ENCODE assay signal across 13 cellular contexts in the genomic region with DNA sequence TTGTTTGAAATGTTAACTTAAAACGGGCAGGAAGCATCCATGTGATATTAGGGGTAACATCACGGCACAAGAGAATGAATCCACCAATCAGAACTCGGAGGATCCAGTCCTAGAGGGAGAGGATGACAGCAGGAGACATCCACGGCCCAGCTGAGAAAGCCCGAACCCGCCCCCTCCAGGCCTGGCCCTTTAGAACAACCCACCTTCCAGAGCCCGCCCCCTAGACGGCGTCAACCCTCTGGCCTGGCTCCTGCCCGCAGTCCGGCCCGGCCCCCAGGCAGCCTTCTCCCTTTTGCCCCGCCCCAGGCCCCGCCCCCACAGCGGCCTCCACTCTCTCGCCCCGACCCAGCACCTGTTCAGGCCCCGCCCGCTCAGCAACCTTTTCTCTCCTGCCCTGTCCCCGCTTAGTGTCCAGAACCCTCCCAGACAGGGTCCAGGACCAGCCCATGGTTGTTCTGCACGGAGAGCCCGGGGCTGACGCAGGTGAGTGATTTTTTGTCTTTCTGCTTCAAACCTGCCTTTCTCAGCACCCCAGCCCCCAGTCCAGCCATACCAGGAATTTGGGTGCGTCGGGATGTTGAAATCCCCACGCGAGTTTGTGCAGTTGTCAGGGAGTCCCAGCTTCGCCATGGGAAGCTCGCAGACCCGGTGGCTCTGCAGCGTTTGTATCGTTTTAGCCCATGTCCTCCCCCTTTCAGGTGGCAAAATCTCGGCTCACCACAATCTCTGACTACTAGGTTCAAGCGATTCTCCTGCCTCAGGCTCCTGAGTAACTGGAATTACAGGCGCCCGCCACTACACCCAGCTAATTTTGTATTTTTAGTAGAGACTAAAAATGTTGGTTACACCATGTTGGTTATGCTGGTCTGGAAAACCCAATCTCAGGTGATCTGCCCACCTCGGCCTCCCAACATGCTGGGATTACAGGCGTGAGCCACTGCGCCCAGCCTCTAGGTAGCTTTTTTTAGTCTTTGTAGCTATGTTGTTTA. TPM values are rescaled to one million over a fixed set of nuclear protein-coding genes. Genes with fewer than 3 reads are reported as not detected.
A peak's percentile ranks its signal among the peaks of the same experiment; 100 is the strongest.
DNase-seq lines count a peak whose midpoint lies in the region; FAIRE-seq and TF ChIP-seq lines count a peak whose summit lies in the region.
"Had no signal": no experiment of that assay in that cellular context is flagged by ENCODE, and none has a peak within 500 bp of the region (broad histone marks: within the 10 kb centered on the region; RNA-seq: fewer than 3 reads in every experiment).

No MANE protein-coding gene starts in this region.

- in situ Hi-C loops in HAP-1 (cut with MboI; ENCODE audit: low sequenced_read_pairs), result no loop called here

- POLR2A ChIA-PET in HEK293T (lab: Yijun Ruan, JAX), result no interaction called here

- H3K9me3 Mint-ChIP-seq in H9, result peaks cover 37 to 39% of the 10 kb centered on the region in 2 experiments

- H2BK15ac ChIP-seq in H9 (ENCODE audit: low read depth, low read length), result no peak overlapping the region

- H3K27ac ChIP-seq in H9 (ENCODE audit: insufficient read length, low read depth, low read length) (no peak overlapping the region), WERI-Rb-1 (peak overlapping the region; percentile 91), prostate gland (peak overlapping the region; percentile 93 to 94)

- H3K4me1 ChIP-seq in H9 (ENCODE audit: insufficient read depth, low read length) (peaks cover 6% of the 10 kb centered on the region; the same call in 1 of the 2 replicates), prostate gland (replicated peaks) (peaks cover 7% of the 10 kb centered on the region), HAP-1 (no peaks in the 10 kb centered on the region)

- H3K23ac ChIP-seq in H9 (ENCODE audit: insufficient read length, low read depth, low read length), result no peak overlapping the region

- peaks cover 33 to 34% (median 34%) of the 10 kb centered on the region in 3 experiments for H3K36me3 Mint-ChIP-seq in H9 (ENCODE audit: insufficient read depth in 1 of 3, low read depth in 3 of 3)

- TF ChIP-seq POLR2A in prostate gland (IDR thresholded peaks at IDR 0.05), result peak; percentile 12
- TF ChIP-seq POLR2A in GM12891 (IDR thresholded peaks at IDR 0.05; ENCODE audit: low read depth, low read length), result no peak

- no peaks in the 10 kb centered on the region for H3K27me3 Mint-ChIP-seq in H9 (ENCODE audit: low read depth)
- H3K27me3 Mint-ChIP-seq: effector memory CD8-positive, alpha-beta T cell had no signal

- H3K79me2 ChIP-seq in H9 (ENCODE audit: insufficient read depth, low read length), result no peaks in the 10 kb centered on the region

- H2BK12ac ChIP-seq in H9 (ENCODE audit: insufficient read length, low read depth, low read length), result no peak overlapping the region

- no peak overlapping the region for H2AFZ ChIP-seq in H9 (ENCODE audit: low read length)

- H2AK5ac ChIP-seq in H9 (ENCODE audit: insufficient read length, low read length), result no peak overlapping the region

- H2BK20ac ChIP-seq in H9 (ENCODE audit: low read depth, low read length, poor library complexity, severe bottlenecking), result no peak overlapping the region

- no peaks in the 10 kb centered on the region for H3K79me1 ChIP-seq in H9 (ENCODE audit: insufficient read depth, low read depth, low read length, poor library complexity, severe bottlenecking)

- no peak overlapping the region for H4K91ac ChIP-seq in H9 (ENCODE audit: insufficient read length, low read depth, low read length)

- H3K23me2 ChIP-seq in H9 (ENCODE audit: insufficient read length, low read depth, low read length, poor library complexity, severe bottlenecking), result peaks cover 4% of the 10 kb centered on the region

- CTCF ChIA-PET in HEK293T (lab: Yijun Ruan, JAX), result no interaction called here

- peak overlapping the region in 2 of 3 experiments; percentile 16 to 74; a peak in 3 of 7 replicates for H3K27ac Mint-ChIP-seq in H9
- H3K27ac Mint-ChIP-seq: effector memory CD8-positive, alpha-beta T cell had no signal

- H3K9ac ChIP-seq in H9 (ENCODE audit: extremely low read depth, insufficient read length, low read length), result no peak overlapping the region

- H4K8ac ChIP-seq in H9 (replicated peaks; ENCODE audit: insufficient read length, low read depth, low read length), result no peak overlapping the region

- H2BK120ac ChIP-seq in H9 (ENCODE audit: low read depth, low read length, poor library complexity, severe bottlenecking), result no peak overlapping the region

- H3K36me3 ChIP-seq in WERI-Rb-1 (peaks cover 38% of the 10 kb centered on the region), prostate gland (peaks cover 6 to 14% of the 10 kb centered on the region in 2 donors), HAP-1 (replicated peaks) (peaks cover 19% of the 10 kb centered on the region)

- no peak for FAIRE-seq in GM12891 (lab: Jason Lieb, UNC)
- FAIRE-seq: TTC549 had no signal

- H3K18ac ChIP-seq in H9 (ENCODE audit: insufficient read length, low read depth, low read length), result no peak overlapping the region

- intact Hi-C loops in prostate gland (cut with DNase I), result no loop called here

- TF ChIP-seq CTCF in H9 (conservative IDR thresholded peaks at IDR 0.05) (peak; percentile 17; the same call in 1 of the 3 replicates), WERI-Rb-1 (IDR thresholded peaks at IDR 0.05; ENCODE audit: low read depth, low read length) (no peak), prostate gland (IDR thresholded peaks at IDR 0.05) (no peak)

- H3K4me1 Mint-ChIP-seq in H9, result peaks cover 29 to 38% of the 10 kb centered on the region in 2 experiments

- no peak overlapping the region for H3K56ac ChIP-seq in H9 (ENCODE audit: insufficient read length, low read depth, low read length)

- no peak overlapping the region for H3T11ph ChIP-seq in H9 (ENCODE audit: low read length)

- no peak overlapping the region for H2BK5ac ChIP-seq in H9 (ENCODE audit: insufficient read length, low read length)

- H3K4me3 ChIP-seq in WERI-Rb-1 (ENCODE audit: low read depth, low read length) (no peak overlapping the region), prostate gland (no peak overlapping the region), HAP-1 (no peak overlapping the region)

- peaks cover 31% of the 10 kb centered on the region for H3K9me3 ChIP-seq in H9 (ENCODE audit: control insufficient read depth, low read depth, low read length)
- H3K9me3 ChIP-seq in WERI-Rb-1 (ENCODE audit: severe bottlenecking), result peaks cover 44% of the 10 kb centered on the region
- no peaks in the 10 kb centered on the region for H3K9me3 ChIP-seq in prostate gland
- H3K9me3 ChIP-seq in HAP-1, result peaks cover 22% of the 10 kb centered on the region

- peak overlapping the region; percentile 64 for H3K4me2 ChIP-seq in H9 (ENCODE audit: insufficient read depth, insufficient read length, low read length)

- H3K4me3 Mint-ChIP-seq in H9, result peak overlapping the region; percentile 56 to 75
- H3K4me3 Mint-ChIP-seq: effector memory CD8-positive, alpha-beta T cell had no signal

- H3K27me3 ChIP-seq in H9 (ENCODE audit: insufficient read depth, low read length) (no peaks in the 10 kb centered on the region), WERI-Rb-1 (ENCODE audit: insufficient read depth, low read depth, severe bottlenecking) (no peaks in the 10 kb centered on the region), prostate gland (replicated peaks; ENCODE audit: insufficient read depth) (no peaks in the 10 kb centered on the region), HAP-1 (ENCODE audit: low read depth) (no peaks in the 10 kb centered on the region)

- DNase-seq in H9 (peak; percentile 99), WERI-Rb-1 (peak; percentile 33), iPS DF 19.7 (ENCODE audit: low read depth, low spot score) (peak; percentile 91), prostate gland (ENCODE audit: low spot score) (peak; percentile 70), GM12891 (ENCODE audit: insufficient read length, low spot score) (no peak), superior temporal gyrus (ENCODE audit: extremely low spot score) (no peak), HAP-1 (ENCODE audit: low spot score in 2 of 2) (no peak), HEK293T (ENCODE audit: extremely low spot score) (no peak)
- DNase-seq: activated gamma-delta T cell treated with Interleukin-2 at 50 U/mL for 16 hours; DMS 273 treated with DMSO at 0.1 percent for 48 hours; effector memory CD8-positive, alpha-beta T cell; NK-92 treated with Interleukin-12 subunit alpha and Interleukin-12 subunit beta, amount 100 ng/mL, for 24 hours had no signal

- no peak overlapping the region for H3K4ac ChIP-seq in H9 (ENCODE audit: low read depth, low read length)

- no peak overlapping the region; the same call in 1 of the 2 replicates for H3K14ac ChIP-seq in H9 (ENCODE audit: insufficient read depth, low read length)

- no CpG with 5 or more reads among the region's 39 CpGs for WGBS in H9 (ENCODE audit: extremely low coverage, insufficient read length, low lambda C conversion rate)
- WGBS in prostate gland, result 37% methylated on average over 39 of the region's 39 CpGs

- no peaks in the 10 kb centered on the region for H4K20me1 ChIP-seq in H9 (ENCODE audit: control insufficient read depth, insufficient read depth, insufficient read length)

- H4K5ac ChIP-seq in H9 (ENCODE audit: insufficient read length, low read depth, low read length), result no peak overlapping the region

TF ChIP-seq in GM12891, 5 proteins besides CTCF, POLR2A, EP300 and RAD21:
- TF ChIP-seq PAX5 (IDR thresholded peaks at IDR 0.05; ENCODE audit: insufficient read depth, low read length, severe bottlenecking) (no peak), SPI1 (IDR thresholded peaks at IDR 0.05; ENCODE audit: low read depth, low read length) (no peak), POLR2AphosphoS5 (IDR thresholded peaks at IDR 0.05; ENCODE audit: low read depth, low read length) (no peak), TAF1 (IDR thresholded peaks at IDR 0.05; ENCODE audit: low read depth, low read length) (no peak), POU2F2 (IDR thresholded peaks at IDR 0.05; ENCODE audit: low read depth, low read length) (no peak)

TF ChIP-seq in HEK293T, 16 proteins besides CTCF, POLR2A, EP300 and RAD21 (continues in another document):
- TF ChIP-seq FOXA1 (IDR thresholded peaks at IDR 0.05) (no peak), CTBP1 (IDR thresholded peaks at IDR 0.05; ENCODE audit: borderline replicate concordance) (no peak), SUZ12 (IDR thresholded peaks at IDR 0.05) (no peak)
- TF ChIP-seq, protein P1, sequence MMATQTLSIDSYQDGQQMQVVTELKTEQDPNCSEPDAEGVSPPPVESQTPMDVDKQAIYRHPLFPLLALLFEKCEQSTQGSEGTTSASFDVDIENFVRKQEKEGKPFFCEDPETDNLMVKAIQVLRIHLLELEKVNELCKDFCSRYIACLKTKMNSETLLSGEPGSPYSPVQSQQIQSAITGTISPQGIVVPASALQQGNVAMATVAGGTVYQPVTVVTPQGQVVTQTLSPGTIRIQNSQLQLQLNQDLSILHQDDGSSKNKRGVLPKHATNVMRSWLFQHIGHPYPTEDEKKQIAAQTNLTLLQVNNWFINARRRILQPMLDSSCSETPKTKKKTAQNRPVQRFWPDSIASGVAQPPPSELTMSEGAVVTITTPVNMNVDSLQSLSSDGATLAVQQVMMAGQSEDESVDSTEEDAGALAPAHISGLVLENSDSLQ (IDR thresholded peaks at IDR 0.05), result no peak

RNA-seq across cellular contexts. Expression of a gene that starts 16.1 kb away (rescaled TPM):
- total RNA-seq in H9 (2021) (14.0 and 15.1 TPM in 2 replicates), prostate gland (10 to 100 TPM; 15.8 to 31.8 TPM)
- 4.8 TPM for polyA plus RNA-seq in GM12891 (2012; ENCODE audit: low read depth, missing spikeins)

RNA-seq across cellular contexts. Expression of a gene that starts 23.4 kb away (rescaled TPM):
- total RNA-seq in H9 (2021) (12.1 and 13.4 TPM in 2 replicates), prostate gland (10 to 100 TPM; 21.4 to 34.5 TPM)
- 2.0 TPM for polyA plus RNA-seq in GM12891 (2012; ENCODE audit: low read depth, missing spikeins)

RNA-seq across cellular contexts. Expression of a gene that starts 49.2 kb away (rescaled TPM):
- total RNA-seq in H9 (2021) (20.2 and 26.1 TPM in 2 replicates), prostate gland (10 to 100 TPM; 20.0 to 42.9 TPM)
- polyA plus RNA-seq in GM12891 (2012; ENCODE audit: low read depth, missing spikeins), result 2.2 TPM

Comparison
In these comparisons a context has a peak if more than half of its experiments do, and no peak if none do; other contexts are left out.
1. DNase-seq: peak in H9 (single experiment), WERI-Rb-1 (single experiment), iPS DF 19.7 (single experiment) and prostate gland (single experiment); none in GM12891 (single experiment), superior temporal gyrus (single experiment), HAP-1 (0 of 2) and HEK293T (single experiment).